1 cellular context compared by ENCODE assay signal in genomic region chr22:29700206-29700948, GRCh38.
TF ChIP-seq lines count a peak whose summit lies in the region.

No MANE protein-coding gene starts in this region.

TF ChIP-seq in GM23338, 12 proteins besides CTCF, POLR2A, EP300 and RAD21 (continued from another document):
- no peak for TF ChIP-seq REST (IDR thresholded peaks at IDR 0.05; ENCODE audit: unreplicated experiment)
- no peak for TF ChIP-seq ZNF114 (CRISPR knock-in tag; IDR thresholded peaks at IDR 0.05)
- no peak for TF ChIP-seq JUNB (IDR thresholded peaks at IDR 0.05; ENCODE audit: unreplicated experiment)
- no peak for TF ChIP-seq CREB1 (CRISPR knock-in tag; IDR thresholded peaks at IDR 0.05; ENCODE audit: low read depth)
- TF ChIP-seq ZNF462 (CRISPR knock-in tag; IDR thresholded peaks at IDR 0.05): no peak
- no peak for TF ChIP-seq EZH2phosphoT487 (IDR thresholded peaks at IDR 0.05; ENCODE audit: unreplicated experiment)
- no peak for TF ChIP-seq ETS1 (IDR thresholded peaks at IDR 0.05)
- TF ChIP-seq EZH2 (IDR thresholded peaks at IDR 0.05; ENCODE audit: low read depth, unreplicated experiment): no peak
- no peak for TF ChIP-seq ZNF331 (CRISPR knock-in tag; IDR thresholded peaks at IDR 0.05; ENCODE audit: low read depth)
